Comparison of ENCODE assay signal across 10 cellular contexts in genomic region chr18:48866028-48866733, GRCh38.
DNase-seq lines count a peak whose midpoint lies in the region; ATAC-seq lines count a peak whose summit lies in the region.
"Had no signal": no experiment of that assay in that cellular context is flagged by ENCODE, and none has a peak within 500 bp of the region (broad histone marks: within the 10 kb centered on the region; RNA-seq: fewer than 3 reads in every experiment).

No MANE protein-coding gene starts in this region.

- no peak overlapping the region for H3K27ac Mint-ChIP-seq in activated T-cell treated with anti-CD3 and anti-CD28 coated beads, Interleukin-2, amount 50 U/mL, for 24 hours

- no peaks in the 10 kb centered on the region for H3K9me3 Mint-ChIP-seq in activated T-cell treated with anti-CD3 and anti-CD28 coated beads, Interleukin-2, amount 50 U/mL, for 24 hours
- H3K9me3 Mint-ChIP-seq: neural crest cell had no signal

- peaks cover 25% of the 10 kb centered on the region for H3K4me1 Mint-ChIP-seq in activated T-cell treated with anti-CD3 and anti-CD28 coated beads, Interleukin-2, amount 50 U/mL, for 24 hours (ENCODE audit: low read depth)

- peak; percentile 43 for DNase-seq in Daoy (ENCODE audit: low read depth)
- DNase-seq in NCI-H510A (lab: John Stamatoyannopoulos, UW) = peak; percentile 76
- peak; percentile 76 for DNase-seq in fibroblast of peridontal ligament (ENCODE audit: extremely low read depth)
- DNase-seq in pons (ENCODE audit: low spot score) = peak; percentile 75
- DNase-seq in activated T-cell treated with anti-CD3 and anti-CD28 coated beads, Interleukin-2, amount 50 U/mL, for 24 hours = no peak
- DNase-seq in activated effector memory CD4-positive, alpha-beta T cell treated with Interleukin-2 at 50 U/mL for 16 hours = no peak
- DNase-seq in UCSD-AML1 (lab: John Stamatoyannopoulos, UW; ENCODE audit: unreplicated experiment) = no peak
- DNase-seq: cortex of kidney had no signal

- no peaks in the 10 kb centered on the region for H3K36me3 Mint-ChIP-seq in activated T-cell treated with anti-CD3 and anti-CD28 coated beads, Interleukin-2, amount 50 U/mL, for 24 hours (ENCODE audit: low read depth)

- no peak overlapping the region for H3K4me3 Mint-ChIP-seq in activated T-cell treated with anti-CD3 and anti-CD28 coated beads, Interleukin-2, amount 50 U/mL, for 24 hours
- H3K4me3 Mint-ChIP-seq: neural crest cell had no signal

- ATAC-seq in HG02840 (IDR thresholded peaks at IDR 0.05; ENCODE audit: low FRiP score, unreplicated experiment) = no peak

- no peaks in the 10 kb centered on the region for H3K27me3 Mint-ChIP-seq in activated T-cell treated with anti-CD3 and anti-CD28 coated beads, Interleukin-2, amount 50 U/mL, for 24 hours

Comparison
In these comparisons a context has a peak if more than half of its experiments do, and no peak if none do; other contexts are left out.
1. DNase-seq: peak in Daoy (single experiment), NCI-H510A (single experiment), fibroblast of peridontal ligament (single experiment) and pons (single experiment); none in activated T-cell treated with anti-CD3 and anti-CD28 coated beads, Interleukin-2, amount 50 U/mL, for 24 hours (single experiment), activated effector memory CD4-positive, alpha-beta T cell treated with Interleukin-2 at 50 U/mL for 16 hours (single experiment) and UCSD-AML1 (single experiment).